Comparison of ENCODE assay signal across 21 cellular contexts in genomic region chr20:64279826-64280459, GRCh38. TPM values are rescaled to one million over a fixed set of nuclear protein-coding genes. Genes with fewer than 3 reads are reported as not detected.
A peak's percentile ranks its signal among the peaks of the same experiment; 100 is the strongest.
DNase-seq lines count a peak whose midpoint lies in the region; ATAC-seq lines count a peak whose summit lies in the region.
"Had no signal": no experiment of that assay in that cellular context is flagged by ENCODE, and none has a peak within 500 bp of the region (broad histone marks: within the 10 kb centered on the region; RNA-seq: fewer than 3 reads in every experiment).

No MANE protein-coding gene starts in this region.

- CTCF ChIA-PET in activated CD8-positive, alpha-beta memory T cell treated with anti-CD3 and anti-CD28 coated beads, Interleukin-2, amount 10 ng/mL, durations not matched to agents 7 days and 5 days (lab: Charles Lee) = interaction anchor here (1.2 kb wide), 1 partner anchor 24 kb away, joined by 3 read pairs; the partner anchor contains the start of gene PCMTD2

- H3K27me3 Mint-ChIP-seq in activated CD8-positive, alpha-beta memory T cell treated with anti-CD3 and anti-CD28 coated beads, Interleukin-2, amount 10 ng/mL, durations not matched to agents 7 days and 5 days = peaks cover 11% of the 10 kb centered on the region
- no peaks in the 10 kb centered on the region for H3K27me3 Mint-ChIP-seq in activated T-helper 17 cell treated with anti-CD3 and anti-CD28 coated beads, Interleukin-2, amount 50 U/mL, for 72 hours
- no peaks in the 10 kb centered on the region for H3K27me3 Mint-ChIP-seq in natural killer cell treated with Interleukin-12 subunit alpha and Interleukin-12 subunit beta and Interleukin-15 and Interleukin-18, amount 100 ng/mL, for 72 hours

- peak; percentile 82 for ATAC-seq in activated CD8-positive, alpha-beta memory T cell treated with anti-CD3 and anti-CD28 coated beads, Interleukin-2, amount 10 ng/mL, durations not matched to agents 7 days and 5 days
- ATAC-seq in activated T-helper 17 cell treated with anti-CD3 and anti-CD28 coated beads, Interleukin-2, amount 50 U/mL, for 72 hours (replicated peaks) = peak; percentile 21
- ATAC-seq in natural killer cell treated with Interleukin-12 subunit alpha and Interleukin-12 subunit beta and Interleukin-15 and Interleukin-18, amount 100 ng/mL, for 72 hours = peak; percentile 11 to 41

- peak; percentile 73 for DNase-seq in activated CD8-positive, alpha-beta memory T cell treated with anti-CD3 and anti-CD28 coated beads, Interleukin-2, amount 10 ng/mL, durations not matched to agents 7 days and 5 days
- DNase-seq in activated CD8-positive, alpha-beta memory T cell treated with anti-CD3 and anti-CD28 coated beads, Interleukin-2, amount 50 U/mL, for 4 hours = no peak
- DNase-seq in LoVo (ENCODE audit: low spot score) (peak; percentile 19), SHP77 (lab: John Stamatoyannopoulos, UW) (no peak), C1 segment of cervical spinal cord (lab: John Stamatoyannopoulos, UW) (no peak)
- DNase-seq in natural killer cell treated with Interleukin-12 subunit alpha and Interleukin-12 subunit beta and Interleukin-15 and Interleukin-18, amount 100 ng/mL, for 72 hours (ENCODE audit: low spot score) = no peak
- no peak for DNase-seq in activated T-cell treated with anti-CD3 and anti-CD28 coated beads, Interleukin-2, amount 50 U/mL, for 48 hours
- DNase-seq: AML-193, DMS 273 treated with DMSO at 0.1 percent for 48 hours, DND-41, Karpas-422, MG63, NCI-H1048, NCI-H1436, NCI-H1930, NCI-H226, NCI-H524 treated with DMSO at 0.1 percent for 48 hours, Peyer's patch, SHP77 treated with DMSO at 0.1 percent for 48 hours had no signal

- no peak overlapping the region for H3K4me3 Mint-ChIP-seq in activated CD8-positive, alpha-beta memory T cell treated with anti-CD3 and anti-CD28 coated beads, Interleukin-2, amount 10 ng/mL, durations not matched to agents 7 days and 5 days
- no peak overlapping the region for H3K4me3 Mint-ChIP-seq in activated T-helper 17 cell treated with anti-CD3 and anti-CD28 coated beads, Interleukin-2, amount 50 U/mL, for 72 hours
- H3K4me3 Mint-ChIP-seq in natural killer cell treated with Interleukin-12 subunit alpha and Interleukin-12 subunit beta and Interleukin-15 and Interleukin-18, amount 100 ng/mL, for 72 hours = no peak overlapping the region
- H3K4me3 Mint-ChIP-seq: CD14-positive monocyte had no signal

- no peak overlapping the region for H3K27ac Mint-ChIP-seq in activated CD8-positive, alpha-beta memory T cell treated with anti-CD3 and anti-CD28 coated beads, Interleukin-2, amount 10 ng/mL, durations not matched to agents 7 days and 5 days
- no peak overlapping the region for H3K27ac Mint-ChIP-seq in activated T-helper 17 cell treated with anti-CD3 and anti-CD28 coated beads, Interleukin-2, amount 50 U/mL, for 72 hours
- H3K27ac Mint-ChIP-seq in natural killer cell treated with Interleukin-12 subunit alpha and Interleukin-12 subunit beta and Interleukin-15 and Interleukin-18, amount 100 ng/mL, for 72 hours = no peak overlapping the region
- H3K27ac Mint-ChIP-seq: CD14-positive monocyte had no signal

- H3K9me3 Mint-ChIP-seq in activated CD8-positive, alpha-beta memory T cell treated with anti-CD3 and anti-CD28 coated beads, Interleukin-2, amount 10 ng/mL, durations not matched to agents 7 days and 5 days (ENCODE audit: low read depth) = no peaks in the 10 kb centered on the region
- H3K9me3 Mint-ChIP-seq in activated T-helper 17 cell treated with anti-CD3 and anti-CD28 coated beads, Interleukin-2, amount 50 U/mL, for 72 hours = no peaks in the 10 kb centered on the region
- no peaks in the 10 kb centered on the region for H3K9me3 Mint-ChIP-seq in natural killer cell treated with Interleukin-12 subunit alpha and Interleukin-12 subunit beta and Interleukin-15 and Interleukin-18, amount 100 ng/mL, for 72 hours

- H3K36me3 Mint-ChIP-seq in activated CD8-positive, alpha-beta memory T cell treated with anti-CD3 and anti-CD28 coated beads, Interleukin-2, amount 10 ng/mL, durations not matched to agents 7 days and 5 days = no peaks in the 10 kb centered on the region
- peaks cover 17% of the 10 kb centered on the region for H3K36me3 Mint-ChIP-seq in activated T-helper 17 cell treated with anti-CD3 and anti-CD28 coated beads, Interleukin-2, amount 50 U/mL, for 72 hours (ENCODE audit: low read depth)
- no peaks in the 10 kb centered on the region for H3K36me3 Mint-ChIP-seq in natural killer cell treated with Interleukin-12 subunit alpha and Interleukin-12 subunit beta and Interleukin-15 and Interleukin-18, amount 100 ng/mL, for 72 hours

- peaks cover 24% of the 10 kb centered on the region for H3K4me1 Mint-ChIP-seq in activated CD8-positive, alpha-beta memory T cell treated with anti-CD3 and anti-CD28 coated beads, Interleukin-2, amount 10 ng/mL, durations not matched to agents 7 days and 5 days
- no peaks in the 10 kb centered on the region for H3K4me1 Mint-ChIP-seq in activated T-helper 17 cell treated with anti-CD3 and anti-CD28 coated beads, Interleukin-2, amount 50 U/mL, for 72 hours
- peaks cover 15 to 16% of the 10 kb centered on the region in 2 donors for H3K4me1 Mint-ChIP-seq in natural killer cell treated with Interleukin-12 subunit alpha and Interleukin-12 subunit beta and Interleukin-15 and Interleukin-18, amount 100 ng/mL, for 72 hours (ENCODE audit: low read depth in 2 of 2)

RNA-seq across cellular contexts. Expression of gene PCMTD2, which starts 24.4 kb away (rescaled TPM):
- 10 to 100 TPM; 28.1 to 38.5 TPM for total RNA-seq in activated CD8-positive, alpha-beta memory T cell treated with anti-CD3 and anti-CD28 coated beads, Interleukin-2, amount 10 ng/mL, durations not matched to agents 7 days and 5 days
- 10 to 100 TPM; 29.6 to 37.9 TPM for total RNA-seq in activated T-helper 17 cell treated with anti-CD3 and anti-CD28 coated beads, Interleukin-2, amount 50 U/mL, for 72 hours
- total RNA-seq in natural killer cell treated with Interleukin-12 subunit alpha and Interleukin-12 subunit beta and Interleukin-15 and Interleukin-18, amount 100 ng/mL, for 72 hours = 10 to 100 TPM; 17.4 to 21.8 TPM

Comparison
In these comparisons a context has a peak if more than half of its experiments do, and no peak if none do; other contexts are left out.
1. DNase-seq: peak in activated CD8-positive, alpha-beta memory T cell treated with anti-CD3 and anti-CD28 coated beads, Interleukin-2, amount 10 ng/mL, durations not matched to agents 7 days and 5 days (single experiment) and LoVo (single experiment); none in activated CD8-positive, alpha-beta memory T cell treated with anti-CD3 and anti-CD28 coated beads, Interleukin-2, amount 50 U/mL, for 4 hours (single experiment), natural killer cell treated with Interleukin-12 subunit alpha and Interleukin-12 subunit beta and Interleukin-15 and Interleukin-18, amount 100 ng/mL, for 72 hours (single experiment), activated T-cell treated with anti-CD3 and anti-CD28 coated beads, Interleukin-2, amount 50 U/mL, for 48 hours (0 of 2), SHP77 (0 of 2) and C1 segment of cervical spinal cord (0 of 14).
2. ATAC-seq: peak in every context shown above with its lines; median percentile 82 in activated CD8-positive, alpha-beta memory T cell treated with anti-CD3 and anti-CD28 coated beads, Interleukin-2, amount 10 ng/mL, durations not matched to agents 7 days and 5 days; 26 in natural killer cell treated with Interleukin-12 subunit alpha and Interleukin-12 subunit beta and Interleukin-15 and Interleukin-18, amount 100 ng/mL, for 72 hours; 21 in activated T-helper 17 cell treated with anti-CD3 and anti-CD28 coated beads, Interleukin-2, amount 50 U/mL, for 72 hours.